ENCODE assay signal across 37 cellular contexts in the genomic region with DNA sequence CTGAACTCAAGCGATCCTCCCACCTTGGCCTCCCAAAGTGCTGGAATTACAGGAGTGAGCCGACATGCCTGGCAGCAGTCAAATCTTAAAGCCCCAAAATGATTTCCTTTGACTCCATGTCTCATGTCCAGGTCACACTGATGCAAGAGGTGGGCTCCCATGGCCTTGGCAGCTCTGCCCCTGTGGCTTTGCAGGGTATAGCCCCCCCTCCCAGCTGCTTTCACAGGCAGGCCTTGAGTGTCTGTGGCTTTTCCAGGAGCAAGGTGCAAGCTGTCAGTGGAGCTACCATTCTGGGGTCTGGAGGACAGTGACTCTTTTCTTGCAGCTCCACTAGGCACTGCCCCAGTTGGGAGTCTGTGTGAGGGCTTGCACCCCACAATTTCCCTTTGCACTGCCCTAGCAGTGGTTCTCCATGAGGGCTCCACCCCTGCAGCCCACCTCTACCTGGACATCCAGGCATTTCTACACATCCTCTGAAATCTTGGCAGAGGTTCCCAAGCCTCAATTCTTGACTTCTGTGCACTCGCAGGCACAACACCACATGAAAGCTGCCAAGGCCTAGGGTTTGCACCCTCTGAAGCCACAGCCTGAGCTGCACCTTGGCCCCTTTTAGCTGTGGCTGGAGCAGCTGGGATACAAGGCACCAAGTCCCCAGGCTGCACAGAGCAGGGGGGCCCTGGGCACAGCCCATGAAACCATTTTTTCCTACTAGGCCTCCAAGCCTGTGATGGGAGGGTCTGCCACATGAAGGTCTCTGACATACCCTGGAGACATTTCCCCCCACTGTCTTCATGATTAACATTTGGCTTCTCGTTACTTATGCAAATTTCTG.
"Had no signal": no experiment of that assay in that cellular context is flagged by ENCODE, and none has a peak within 500 bp of the region (broad histone marks: within the 10 kb centered on the region; RNA-seq: fewer than 3 reads in every experiment).

No MANE protein-coding gene starts in this region.

- H3K4me2 ChIP-seq: PC-9 had no signal

- H3K9me3 ChIP-seq: ascending aorta had no signal

- DNase-seq: activated B cell treated with CpG ODN at 0.5 μM for 24 hours; activated CD4-positive, alpha-beta T cell treated with anti-CD3 and anti-CD28 coated beads for 48 hours; activated CD4-positive, alpha-beta T cell treated with anti-CD3 and anti-CD28 coated beads, Interleukin-2, amount 50 U/mL, for 4 hours; activated CD4-positive, CD25-positive, alpha-beta regulatory T cell treated with anti-CD3 and anti-CD28 coated beads, Interleukin-2, amount 50 U/mL, for 72 hours; activated CD8-positive, alpha-beta memory T cell treated with anti-CD3 and anti-CD28 coated beads, Interleukin-2, amount 50 U/mL, for 48 hours; activated CD8-positive, alpha-beta T cell treated with anti-CD3 and anti-CD28 coated beads, Interleukin-2, amount 10 ng/mL, durations not matched to agents 7 days and 5 days; activated gamma-delta T cell; activated naive CD4-positive, alpha-beta T cell treated with Interleukin-2 at 50 U/mL for 16 hours; activated naive CD8-positive, alpha-beta T cell treated with anti-CD3 and anti-CD28 coated beads, Interleukin-2, amount 10 ng/mL, durations not matched to agents 7 days and 5 days; activated T-cell treated with anti-CD3 and anti-CD28 coated beads, Interleukin-2, amount 50 U/mL, for 72 hours; amygdala; Kasumi-1; MM.1S; MV-4-11; NCI-H1092; NCI-H1436 treated with DMSO at 0.1 percent for 48 hours; NCI-H1694 treated with DMSO at 0.1 percent for 48 hours; NCI-H2029; NCI-H345; NCI-H510A; NCI-H526; NCI-H748 treated with DMSO at 0.1 percent for 48 hours; NK-92 treated with Interleukin-12 subunit alpha and Interleukin-12 subunit beta, amount 100 ng/mL, for 24 hours; PC-9; SW 1271; T-helper 1 cell; T-helper 2 cell; T-helper 9 cell had no signal

- ATAC-seq: activated CD8-positive, alpha-beta T cell treated with anti-CD3 and anti-CD28 coated beads, Interleukin-2, amount 10 ng/mL, durations not matched to agents 7 days and 5 days; activated T-cell treated with anti-CD3 and anti-CD28 coated beads, Interleukin-2, amount 50 U/mL, for 72 hours; Right ventricle myocardium inferior had no signal

- H3K4me3 Mint-ChIP-seq: activated B cell treated with CpG ODN at 0.5 μM for 24 hours; activated CD8-positive, alpha-beta T cell treated with anti-CD3 and anti-CD28 coated beads, Interleukin-2, amount 10 ng/mL, durations not matched to agents 7 days and 5 days; activated naive CD4-positive, alpha-beta T cell treated with anti-CD3 and anti-CD28 coated beads, Interleukin-2, amount 50 U/mL, for 24 hours; activated naive CD8-positive, alpha-beta T cell treated with anti-CD3 and anti-CD28 coated beads, Interleukin-2, amount 10 ng/mL, durations not matched to agents 7 days and 5 days; activated T-cell treated with anti-CD3 and anti-CD28 coated beads, Interleukin-2, amount 50 U/mL, for 72 hours; central memory CD8-positive, alpha-beta T cell had no signal

- H3K27me3 Mint-ChIP-seq: activated B cell treated with CpG ODN at 0.5 μM for 24 hours; activated naive CD4-positive, alpha-beta T cell treated with anti-CD3 and anti-CD28 coated beads, Interleukin-2, amount 50 U/mL, for 24 hours; activated naive CD8-positive, alpha-beta T cell treated with anti-CD3 and anti-CD28 coated beads, Interleukin-2, amount 10 ng/mL, durations not matched to agents 7 days and 5 days; central memory CD8-positive, alpha-beta T cell had no signal

- H3K36me3 ChIP-seq: ascending aorta, cardiac muscle cell had no signal

- H3K27ac Mint-ChIP-seq: activated B cell treated with CpG ODN at 0.5 μM for 24 hours; activated CD8-positive, alpha-beta T cell treated with anti-CD3 and anti-CD28 coated beads, Interleukin-2, amount 10 ng/mL, durations not matched to agents 7 days and 5 days; activated naive CD4-positive, alpha-beta T cell treated with anti-CD3 and anti-CD28 coated beads, Interleukin-2, amount 50 U/mL, for 24 hours; activated naive CD8-positive, alpha-beta T cell treated with anti-CD3 and anti-CD28 coated beads, Interleukin-2, amount 10 ng/mL, durations not matched to agents 7 days and 5 days; activated T-cell treated with anti-CD3 and anti-CD28 coated beads, Interleukin-2, amount 50 U/mL, for 72 hours; activated T-helper 2 cell treated with anti-CD3 and anti-CD28 coated beads, Interferon-gamma antibody, Interleukin-2, Interleukin-4, amounts not matched to agents 10 μg/mL and 5 μg/mL and 100 μg/mL, durations not matched to agents 14 hours and 24 hours and 36 hours had no signal

- H3K4me3 ChIP-seq: ascending aorta, cardiac muscle cell, PC-9 had no signal

- FAIRE-seq: RCC 7860 had no signal

- H3K27me3 ChIP-seq: ascending aorta, cardiac muscle cell had no signal

- H2AFZ ChIP-seq: PC-9 had no signal

- H3K27ac ChIP-seq: ascending aorta, cardiac muscle cell, PC-9, RWPE1, VCaP had no signal
